33 cellular contexts compared by ENCODE assay signal in genomic region chr1:219020846-219021245, GRCh38.
"Had no signal": no experiment of that assay in that cellular context is flagged by ENCODE, and none has a peak within 500 bp of the region (broad histone marks: within the 10 kb centered on the region; RNA-seq: fewer than 3 reads in every experiment).

No MANE protein-coding gene starts in this region.

- H3K36me3 ChIP-seq: adrenal gland, ascending aorta, brain microvascular endothelial cell, breast epithelium, cardiac muscle cell had no signal

- H3K9me3 ChIP-seq: adrenal gland, ascending aorta, body of pancreas, breast epithelium had no signal

- H3K27ac ChIP-seq: adrenal gland, ascending aorta, body of pancreas, brain microvascular endothelial cell, breast epithelium, cardiac muscle cell had no signal

- ATAC-seq: activated naive CD4-positive, alpha-beta T cell treated with anti-CD3 and anti-CD28 coated beads, Interleukin-2, amount 50 U/mL, for 72 hours; activated naive CD8-positive, alpha-beta T cell treated with anti-CD3 and anti-CD28 coated beads, Interleukin-2, amount 50 U/mL, for 24 hours; activated T-cell treated with anti-CD3 and anti-CD28 coated beads, Interleukin-2, amount 50 U/mL, for 4 hours; activated T-cell treated with anti-CD3 and anti-CD28 coated beads, Interleukin-2, amount 50 U/mL, for 72 hours; activated T-helper 17 cell treated with anti-CD3 and anti-CD28 coated beads, Interleukin-2, amount 50 U/mL, for 72 hours; body of pancreas had no signal

- DNase-seq: activated effector memory CD4-positive, alpha-beta T cell treated with anti-CD3 and anti-CD28 coated beads, Interleukin-2, amount 50 U/mL, for 16 hours; activated effector memory CD4-positive, alpha-beta T cell treated with Interleukin-2 at 50 U/mL for 16 hours; activated gamma-delta T cell; activated gamma-delta T cell treated with Interleukin-2 at 50 U/mL for 16 hours; activated naive CD4-positive, alpha-beta T cell; activated naive CD4-positive, alpha-beta T cell treated with anti-CD3 and anti-CD28 coated beads for 36 hours; activated naive CD4-positive, alpha-beta T cell treated with anti-CD3 and anti-CD28 coated beads, Interleukin-2, amount 10 ng/mL, durations not matched to agents 7 days and 5 days; activated naive CD4-positive, alpha-beta T cell treated with anti-CD3 and anti-CD28 coated beads, Interleukin-2, amount 50 U/mL, for 16 hours; activated naive CD4-positive, alpha-beta T cell treated with Interleukin-2 at 50 U/mL for 16 hours; activated naive CD8-positive, alpha-beta T cell treated with anti-CD3 and anti-CD28 coated beads for 36 hours; activated naive CD8-positive, alpha-beta T cell treated with anti-CD3 and anti-CD28 coated beads, Interleukin-2, amount 10 ng/mL, durations not matched to agents 7 days and 5 days; activated naive CD8-positive, alpha-beta T cell treated with anti-CD3 and anti-CD28 coated beads, Interleukin-2, amount 50 U/mL, for 24 hours; activated T-cell treated with anti-CD3 and anti-CD28 coated beads, Interleukin-2, amount 50 U/mL, for 1 hour; activated T-cell treated with anti-CD3 and anti-CD28 coated beads, Interleukin-2, amount 50 U/mL, for 24 hours; activated T-cell treated with anti-CD3 and anti-CD28 coated beads, Interleukin-2, amount 50 U/mL, for 4 hours; activated T-cell treated with anti-CD3 and anti-CD28 coated beads, Interleukin-2, amount 50 U/mL, for 48 hours; activated T-cell treated with anti-CD3 and anti-CD28 coated beads, Interleukin-2, amount 50 U/mL, for 72 hours; adrenal gland; amniotic stem cell; amygdala; anterior cingulate cortex; aorta; body of pancreas; brain microvascular endothelial cell; caudate nucleus; central memory CD4-positive, alpha-beta T cell; cerebellar nuclear complex had no signal

- H3K4me1 ChIP-seq: adrenal gland, ascending aorta, body of pancreas, breast epithelium had no signal

- H3K27me3 ChIP-seq: adrenal gland, ascending aorta, body of pancreas, brain microvascular endothelial cell, breast epithelium, cardiac muscle cell had no signal

- FAIRE-seq: astrocyte had no signal

- H3K4me3 ChIP-seq: adrenal gland, ascending aorta, body of pancreas, breast epithelium, cardiac muscle cell had no signal
